1 cellular context compared by ENCODE assay signal in the genomic region with DNA sequence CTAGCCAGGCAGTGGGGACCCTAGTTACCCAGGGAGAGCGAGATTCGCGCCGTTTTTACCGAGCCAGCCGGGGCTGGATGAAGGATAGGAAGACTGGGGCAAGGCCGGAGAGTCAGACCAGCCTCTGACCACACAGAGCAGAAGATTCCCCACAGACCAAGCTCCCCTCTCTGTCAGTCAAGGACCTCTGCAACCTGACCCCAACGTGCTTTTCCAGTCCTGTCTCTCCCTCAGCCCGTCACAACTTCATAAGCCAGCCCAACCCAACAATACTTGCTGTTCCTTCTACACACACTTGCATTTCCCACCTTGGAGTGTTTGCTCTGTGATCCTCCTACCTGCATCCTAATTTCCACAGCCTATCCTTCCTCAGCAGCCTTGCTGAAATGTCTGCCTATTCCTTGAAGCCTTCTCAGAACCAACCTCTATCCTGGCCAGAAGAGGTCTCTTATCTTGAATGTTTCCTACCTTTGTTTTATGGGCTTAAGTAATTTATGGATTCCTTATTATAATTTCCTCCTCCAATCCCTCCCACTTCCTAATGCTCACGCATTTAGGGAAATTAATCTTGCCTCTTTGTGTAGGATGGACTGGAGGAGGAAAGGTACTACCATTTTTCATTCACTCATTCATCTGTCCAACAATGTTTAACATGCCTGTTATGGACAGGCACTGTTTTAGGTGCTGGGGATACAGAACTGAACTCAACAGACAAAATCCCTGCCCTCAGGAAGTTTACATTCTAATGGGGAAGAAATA.
TF ChIP-seq lines count a peak whose summit lies in the region.

A gene (minus strand): TSS at position 424 of the 759 bp plus-strand sequence. CDS start 751 bp downstream, outside the sequence.

TF ChIP-seq in GM23338, 12 proteins besides CTCF, POLR2A, EP300 and RAD21 (continued from another document):
- TF ChIP-seq, protein P1, sequence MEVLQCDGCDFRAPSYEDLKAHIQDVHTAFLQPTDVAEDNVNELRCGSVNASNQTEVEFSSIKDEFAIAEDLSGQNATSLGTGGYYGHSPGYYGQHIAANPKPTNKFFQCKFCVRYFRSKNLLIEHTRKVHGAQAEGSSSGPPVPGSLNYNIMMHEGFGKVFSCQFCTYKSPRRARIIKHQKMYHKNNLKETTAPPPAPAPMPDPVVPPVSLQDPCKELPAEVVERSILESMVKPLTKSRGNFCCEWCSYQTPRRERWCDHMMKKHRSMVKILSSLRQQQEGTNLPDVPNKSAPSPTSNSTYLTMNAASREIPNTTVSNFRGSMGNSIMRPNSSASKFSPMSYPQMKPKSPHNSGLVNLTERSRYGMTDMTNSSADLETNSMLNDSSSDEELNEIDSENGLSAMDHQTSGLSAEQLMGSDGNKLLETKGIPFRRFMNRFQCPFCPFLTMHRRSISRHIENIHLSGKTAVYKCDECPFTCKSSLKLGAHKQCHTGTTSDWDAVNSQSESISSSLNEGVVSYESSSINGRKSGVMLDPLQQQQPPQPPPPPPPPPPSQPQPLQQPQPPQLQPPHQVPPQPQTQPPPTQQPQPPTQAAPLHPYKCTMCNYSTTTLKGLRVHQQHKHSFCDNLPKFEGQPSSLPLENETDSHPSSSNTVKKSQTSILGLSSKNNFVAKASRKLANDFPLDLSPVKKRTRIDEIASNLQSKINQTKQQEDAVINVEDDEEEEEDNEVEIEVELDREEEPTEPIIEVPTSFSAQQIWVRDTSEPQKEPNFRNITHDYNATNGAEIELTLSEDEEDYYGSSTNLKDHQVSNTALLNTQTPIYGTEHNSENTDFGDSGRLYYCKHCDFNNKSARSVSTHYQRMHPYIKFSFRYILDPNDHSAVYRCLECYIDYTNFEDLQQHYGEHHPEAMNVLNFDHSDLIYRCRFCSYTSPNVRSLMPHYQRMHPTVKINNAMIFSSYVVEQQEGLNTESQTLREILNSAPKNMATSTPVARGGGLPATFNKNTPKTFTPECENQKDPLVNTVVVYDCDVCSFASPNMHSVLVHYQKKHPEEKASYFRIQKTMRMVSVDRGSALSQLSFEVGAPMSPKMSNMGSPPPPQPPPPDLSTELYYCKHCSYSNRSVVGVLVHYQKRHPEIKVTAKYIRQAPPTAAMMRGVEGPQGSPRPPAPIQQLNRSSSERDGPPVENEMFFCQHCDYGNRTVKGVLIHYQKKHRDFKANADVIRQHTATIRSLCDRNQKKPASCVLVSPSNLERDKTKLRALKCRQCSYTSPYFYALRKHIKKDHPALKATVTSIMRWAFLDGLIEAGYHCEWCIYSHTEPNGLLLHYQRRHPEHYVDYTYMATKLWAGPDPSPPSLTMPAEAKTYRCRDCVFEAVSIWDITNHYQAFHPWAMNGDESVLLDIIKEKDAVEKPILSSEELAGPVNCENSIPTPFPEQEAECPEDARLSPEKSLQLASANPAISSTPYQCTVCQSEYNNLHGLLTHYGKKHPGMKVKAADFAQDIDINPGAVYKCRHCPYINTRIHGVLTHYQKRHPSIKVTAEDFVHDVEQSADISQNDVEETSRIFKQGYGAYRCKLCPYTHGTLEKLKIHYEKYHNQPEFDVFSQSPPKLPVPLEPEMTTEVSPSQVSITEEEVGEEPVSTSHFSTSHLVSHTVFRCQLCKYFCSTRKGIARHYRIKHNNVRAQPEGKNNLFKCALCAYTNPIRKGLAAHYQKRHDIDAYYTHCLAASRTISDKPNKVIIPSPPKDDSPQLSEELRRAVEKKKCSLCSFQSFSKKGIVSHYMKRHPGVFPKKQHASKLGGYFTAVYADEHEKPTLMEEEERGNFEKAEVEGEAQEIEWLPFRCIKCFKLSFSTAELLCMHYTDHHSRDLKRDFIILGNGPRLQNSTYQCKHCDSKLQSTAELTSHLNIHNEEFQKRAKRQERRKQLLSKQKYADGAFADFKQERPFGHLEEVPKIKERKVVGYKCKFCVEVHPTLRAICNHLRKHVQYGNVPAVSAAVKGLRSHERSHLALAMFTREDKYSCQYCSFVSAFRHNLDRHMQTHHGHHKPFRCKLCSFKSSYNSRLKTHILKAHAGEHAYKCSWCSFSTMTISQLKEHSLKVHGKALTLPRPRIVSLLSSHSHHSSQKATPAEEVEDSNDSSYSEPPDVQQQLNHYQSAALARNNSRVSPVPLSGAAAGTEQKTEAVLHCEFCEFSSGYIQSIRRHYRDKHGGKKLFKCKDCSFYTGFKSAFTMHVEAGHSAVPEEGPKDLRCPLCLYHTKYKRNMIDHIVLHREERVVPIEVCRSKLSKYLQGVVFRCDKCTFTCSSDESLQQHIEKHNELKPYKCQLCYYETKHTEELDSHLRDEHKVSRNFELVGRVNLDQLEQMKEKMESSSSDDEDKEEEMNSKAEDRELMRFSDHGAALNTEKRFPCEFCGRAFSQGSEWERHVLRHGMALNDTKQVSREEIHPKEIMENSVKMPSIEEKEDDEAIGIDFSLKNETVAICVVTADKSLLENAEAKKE (CRISPR knock-in tag; IDR thresholded peaks at IDR 0.05), result no peak
- TF ChIP-seq STAT1 (IDR thresholded peaks at IDR 0.05; ENCODE audit: unreplicated experiment) (no peak), ZNF331 (CRISPR knock-in tag; IDR thresholded peaks at IDR 0.05; ENCODE audit: low read depth) (no peak), EZH2 (IDR thresholded peaks at IDR 0.05; ENCODE audit: low read depth, unreplicated experiment) (no peak)
